In the genomic region with DNA sequence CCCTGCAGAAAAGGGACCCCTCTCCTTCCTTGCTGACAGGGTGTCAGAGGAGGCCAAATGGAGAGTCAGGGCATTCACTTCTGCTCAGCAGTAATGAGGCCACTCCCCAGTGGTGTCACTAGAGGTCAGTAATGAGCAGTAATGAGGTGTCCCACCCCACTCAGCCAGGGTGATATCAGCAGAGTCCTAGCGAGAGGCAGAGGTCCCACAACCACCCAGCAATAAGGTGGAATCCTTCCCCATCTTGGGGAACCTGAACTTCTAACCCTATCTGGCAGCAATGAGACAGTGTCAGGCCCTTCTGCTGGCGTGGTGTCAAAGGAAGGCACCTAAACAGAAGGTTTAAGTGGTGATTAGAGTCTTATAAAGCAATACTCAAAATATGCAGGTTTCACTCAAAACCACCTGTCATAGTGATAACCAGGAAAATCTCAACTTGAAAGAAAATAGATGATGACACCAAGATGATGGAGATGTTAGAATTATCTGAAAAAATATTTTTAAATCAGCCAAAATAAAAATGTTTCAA, we compare ENCODE assay signal across 8 cellular contexts. TPM values are rescaled to one million over a fixed set of nuclear protein-coding genes. Genes with fewer than 3 reads are reported as not detected.
A peak's percentile ranks its signal among the peaks of the same experiment; 100 is the strongest.
DNase-seq lines count a peak whose midpoint lies in the region; ATAC-seq and TF ChIP-seq lines count a peak whose summit lies in the region.

No MANE protein-coding gene starts in this region.

- H3K4me1 ChIP-seq in Panc1 (ENCODE audit: control insufficient read depth, insufficient read depth, low read length): no peaks in the 10 kb centered on the region
- H3K4me1 ChIP-seq in adipocyte (ENCODE audit: control insufficient read depth, insufficient read depth, low read length): no peaks in the 10 kb centered on the region
- peaks cover 11% of the 10 kb centered on the region for H3K4me1 ChIP-seq in hepatocyte (ENCODE audit: insufficient read depth)

- intact Hi-C loops in Panc1 (cut with micrococcal nuclease; ENCODE audit: unreplicated experiment): no loop called here

- no TSS peak for BruUV-seq in Panc1 (replicated peaks; lab: Mats Ljungman, UMichigan)

- H4K20me1 ChIP-seq in hepatocyte (ENCODE audit: insufficient read depth, poor library complexity, severe bottlenecking): no peaks in the 10 kb centered on the region

- H3K9ac ChIP-seq in adipocyte (ENCODE audit: low read length): no peak overlapping the region

- no peaks in the 10 kb centered on the region for H3K9me3 ChIP-seq in Panc1 (ENCODE audit: control insufficient read depth, insufficient read depth, low read depth, low read length)
- peaks cover 21% of the 10 kb centered on the region for H3K9me3 ChIP-seq in adipocyte (ENCODE audit: control insufficient read depth, low read length)
- no peaks in the 10 kb centered on the region for H3K9me3 ChIP-seq in hepatocyte (ENCODE audit: low read depth)

- no peaks in the 10 kb centered on the region for H3K9me2 ChIP-seq in hepatocyte (replicated peaks; ENCODE audit: insufficient read depth)

- WGBS in hepatocyte (ENCODE audit: low lambda C conversion rate, missing lambda C conversion rate): 23% methylated on average over 2 of the region's 2 CpGs

- POLR2A ChIA-PET in Panc1 (lab: Charles Lee): no interaction called here

- H3K27ac ChIP-seq in Panc1 (ENCODE audit: low read length) (no peak overlapping the region), hepatocyte (no peak overlapping the region)

- H3K36me3 ChIP-seq in Panc1 (ENCODE audit: control insufficient read depth, insufficient read depth, low read length): no peaks in the 10 kb centered on the region
- H3K36me3 ChIP-seq in adipocyte (ENCODE audit: control insufficient read depth, insufficient read depth, low read length, severe bottlenecking): no peaks in the 10 kb centered on the region
- no peaks in the 10 kb centered on the region for H3K36me3 ChIP-seq in hepatocyte (replicated peaks; ENCODE audit: insufficient read depth, low read depth)

- peak; percentile 88 for TF ChIP-seq CTCF in Panc1 (IDR thresholded peaks at IDR 0.05)
- peak; percentile 45 for TF ChIP-seq CTCF in hepatocyte (IDR thresholded peaks at IDR 0.05; ENCODE audit: poor library complexity)

- H2AFZ ChIP-seq in hepatocyte: no peak overlapping the region

- DNase-seq in EL (peak; percentile 58), Panc1 (ENCODE audit: low read depth, low spot score) (peak; percentile 41), adipocyte (ENCODE audit: low read depth) (peak; percentile 80), hepatocyte (ENCODE audit: low spot score) (peak; percentile 80), superior temporal gyrus (ENCODE audit: extremely low spot score) (no peak)
- peak in 2 of 3 experiments; percentile 33 to 49 for DNase-seq in stimulated activated CD4-positive, alpha-beta T cell treated with anti-CD3 and anti-CD28 coated beads, TNF-alpha, amount 100 ng/mL, for 24 hours (ENCODE audit: low read depth in 3 of 3)

- CTCF ChIA-PET in Panc1 (lab: Charles Lee): no interaction called here

- H3K27me3 ChIP-seq in Panc1 (ENCODE audit: control insufficient read depth, insufficient read depth, low read length) (0 out of 2 replicates have a peak, but pooled peaks cover 2% of the 10 kb centered on the region), adipocyte (replicated peaks; ENCODE audit: control insufficient read depth, insufficient read depth, low read length) (peaks cover 7% of the 10 kb centered on the region), hepatocyte (no peaks in the 10 kb centered on the region)

- ATAC-seq in GM19452 (IDR thresholded peaks at IDR 0.05; ENCODE audit: unreplicated experiment) (peak; percentile 98), HG03378 (IDR thresholded peaks at IDR 0.05; ENCODE audit: unreplicated experiment) (peak; percentile 99), Panc1 (peak; percentile 100)

- H3K79me2 ChIP-seq in hepatocyte: no peaks in the 10 kb centered on the region

- in situ Hi-C loops in Panc1 (cut with HindIII; ENCODE audit: low pct_unique_long_range_greater_than_20kb, low sequenced_read_pairs): no loop called here

- H3K4me3 ChIP-seq in Panc1 (ENCODE audit: low read depth in 2 of 2, low read length in 2 of 2): no peak overlapping the region
- no peak overlapping the region for H3K4me3 ChIP-seq in adipocyte (ENCODE audit: low read length)
- no peak overlapping the region for H3K4me3 ChIP-seq in hepatocyte

- H3K4me2 ChIP-seq in hepatocyte: no peak overlapping the region

RNA-seq across cellular contexts. Expression of a gene that starts 12.9 kb away (rescaled TPM):
- 0.13 TPM for total RNA-seq in Panc1 (2021; ENCODE audit: unreplicated experiment)
- polyA plus RNA-seq in Panc1 (2012; ENCODE audit: insufficient read length): not detected
- 22.6 and 25.1 TPM in 2 replicates for total RNA-seq in hepatocyte
- polyA plus RNA-seq in hepatocyte: 19.8 and 27.7 TPM in 2 replicates

Comparison
In these comparisons a context has a peak if more than half of its experiments do, and no peak if none do; other contexts are left out.
1. RNA of a gene that starts 12.9 kb away (total RNA-seq): 22.6 to 25.1 TPM in hepatocyte; 0.13 TPM in Panc1 (single experiment); every median in the first group is over 10 times any median in the second.
2. Peak in every context shown above with its lines, with median percentiles within 50 percentile points of each other: ATAC-seq.